13 cellular contexts compared by ENCODE assay signal in the genomic region with DNA sequence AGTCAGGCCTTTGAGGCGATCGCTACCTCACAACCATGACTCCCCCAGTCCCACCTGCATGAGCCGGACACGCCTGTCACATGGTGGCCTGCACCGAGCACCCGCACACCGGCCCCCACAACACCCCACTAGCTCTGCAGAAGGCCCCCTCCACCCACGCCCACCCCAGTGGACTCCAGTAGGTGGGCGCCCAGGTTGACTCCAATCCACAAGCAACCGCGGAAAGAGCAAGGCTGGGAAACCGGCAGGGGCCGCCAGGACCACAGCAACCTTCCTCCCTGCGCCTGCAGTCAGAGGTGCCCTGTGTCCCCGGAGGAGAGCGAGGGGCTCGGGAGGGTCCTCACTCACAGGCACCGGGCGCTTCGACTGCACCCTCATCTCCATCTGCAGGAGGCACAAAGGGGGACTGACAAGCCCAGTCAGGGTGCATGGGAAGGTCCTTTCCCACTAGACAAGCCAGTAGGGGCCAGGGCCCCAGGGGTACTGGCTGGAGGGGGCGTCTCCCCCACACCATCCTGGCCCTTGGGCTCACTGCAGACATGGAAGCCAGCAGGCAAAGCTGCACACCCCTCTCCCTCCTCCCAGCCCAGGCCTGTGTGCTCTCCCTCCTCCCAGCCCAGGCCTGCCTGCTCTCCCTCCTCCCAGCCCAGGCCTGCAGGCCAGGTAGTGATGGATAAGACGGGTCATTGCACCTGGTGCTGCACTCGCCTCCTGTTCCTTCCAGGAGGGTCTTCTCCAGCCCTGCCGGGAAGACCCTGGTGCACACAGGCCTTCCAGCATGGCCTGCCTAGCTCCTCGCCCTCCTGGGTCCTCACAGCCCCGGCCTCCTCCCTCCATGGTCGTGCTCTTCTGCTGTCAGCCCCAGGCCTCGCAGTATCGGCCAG.
DNase-seq lines count a peak whose midpoint lies in the region; ATAC-seq and TF ChIP-seq lines count a peak whose summit lies in the region.
"Had no signal": no experiment of that assay in that cellular context is flagged by ENCODE, and none has a peak within 500 bp of the region (broad histone marks: within the 10 kb centered on the region; RNA-seq: fewer than 3 reads in every experiment).

No MANE protein-coding gene starts in this region.

- H3K4me1 Mint-ChIP-seq in H9 (peaks cover 22 to 34% of the 10 kb centered on the region in 2 experiments), progenitor cell of endocrine pancreas (ENCODE audit: low read depth) (peaks cover 18% of the 10 kb centered on the region)
- H3K4me1 Mint-ChIP-seq: memory B cell had no signal

- H3K4me2 ChIP-seq in H9 (ENCODE audit: insufficient read depth, insufficient read length, low read length) (no peak overlapping the region), PC-3 (ENCODE audit: low read length) (peak overlapping the region; percentile 44; the same call in 1 of the 2 replicates)

- H3K4me3 Mint-ChIP-seq in H9 (no peak overlapping the region), progenitor cell of endocrine pancreas (ENCODE audit: low read depth) (no peak overlapping the region)
- H3K4me3 Mint-ChIP-seq: memory B cell had no signal

- ATAC-seq in PC-3 (no peak), foreskin keratinocyte (peak; percentile 17), GM18505 (IDR thresholded peaks at IDR 0.05; ENCODE audit: unreplicated experiment) (no peak), HG03439 (IDR thresholded peaks at IDR 0.05; ENCODE audit: unreplicated experiment) (no peak), sciatic nerve (no peak)
- ATAC-seq: naive thymus-derived CD4-positive, alpha-beta T cell had no signal

- H3K9me3 Mint-ChIP-seq in H9 (no peaks in the 10 kb centered on the region), progenitor cell of endocrine pancreas (ENCODE audit: low read depth) (no peaks in the 10 kb centered on the region)
- H3K9me3 Mint-ChIP-seq: memory B cell; naive thymus-derived CD4-positive, alpha-beta T cell had no signal

- H3K27me3 ChIP-seq in H9 (ENCODE audit: insufficient read depth, low read length) (no peaks in the 10 kb centered on the region), PC-3 (ENCODE audit: low read length) (no peaks in the 10 kb centered on the region), foreskin keratinocyte (peaks cover 34% of the 10 kb centered on the region)
- H3K27me3 ChIP-seq: esophagus muscularis mucosa had no signal

- DNase-seq in H9 (peak; percentile 63), PC-3 (no peak), foreskin keratinocyte (no peak), progenitor cell of endocrine pancreas (ENCODE audit: low spot score, unreplicated experiment) (no peak), sciatic nerve (ENCODE audit: low spot score) (no peak)
- DNase-seq: activated CD4-positive, alpha-beta T cell treated with anti-CD3 and anti-CD28 coated beads for 4 hours; IMR-90; MV-4-11; naive thymus-derived CD4-positive, alpha-beta T cell had no signal

- POLR2A ChIA-PET in PC-3 (lab: Charles Lee; ENCODE audit: unreplicated experiment) = no interaction called here

- no peak overlapping the region for H3T11ph ChIP-seq in H9 (ENCODE audit: low read length)

- no peak overlapping the region for H2BK15ac ChIP-seq in H9 (ENCODE audit: low read depth, low read length)

- no TSS peak for BruUV-seq in PC-3 (replicated peaks; lab: Mats Ljungman, UMichigan)

- no peak overlapping the region for H4K5ac ChIP-seq in H9 (ENCODE audit: insufficient read length, low read depth, low read length)

- no peaks in the 10 kb centered on the region for H3K79me1 ChIP-seq in H9 (ENCODE audit: insufficient read depth, low read depth, low read length, poor library complexity, severe bottlenecking)

- H3K27ac Mint-ChIP-seq in H9 (peak overlapping the region in 2 of 3 experiments; percentile 44 to 75; a peak in 3 of 7 replicates), progenitor cell of endocrine pancreas (peak overlapping the region; percentile 92)
- H3K27ac Mint-ChIP-seq: memory B cell; naive thymus-derived CD4-positive, alpha-beta T cell had no signal

- intact Hi-C loops in PC-3 (cut with micrococcal nuclease) = loop anchor here (2.0 kb wide), 1 partner anchor 139 kb away; no protein-coding TSS in a partner anchor
- intact Hi-C loops in sciatic nerve (cut with DNase I) = no loop called here

- H3K27me3 Mint-ChIP-seq in H9 (ENCODE audit: low read depth) (peaks cover 14% of the 10 kb centered on the region), progenitor cell of endocrine pancreas (peaks cover 9% of the 10 kb centered on the region)

- no peak overlapping the region for H2AK5ac ChIP-seq in H9 (ENCODE audit: insufficient read length, low read length)

- no peaks in the 10 kb centered on the region for H3F3A ChIP-seq in PC-3 (ENCODE audit: low read length, unreplicated experiment)

- H3K9ac ChIP-seq in H9 (ENCODE audit: extremely low read depth, insufficient read length, low read length) (no peak overlapping the region), PC-3 (ENCODE audit: low read length) (no peak overlapping the region)

- H3K36me3 Mint-ChIP-seq in H9 (ENCODE audit: insufficient read depth in 1 of 3, low read depth in 3 of 3) (no peaks in the 10 kb centered on the region; a peak in 1 of 7 replicates), progenitor cell of endocrine pancreas (ENCODE audit: insufficient read depth) (no peaks in the 10 kb centered on the region)
- H3K36me3 Mint-ChIP-seq: memory B cell; naive thymus-derived CD4-positive, alpha-beta T cell had no signal

- no peak overlapping the region for H3K56ac ChIP-seq in H9 (ENCODE audit: insufficient read length, low read depth, low read length)

- H3K18ac ChIP-seq in H9 (ENCODE audit: insufficient read length, low read depth, low read length) = peak overlapping the region; percentile 40

- H2AFZ ChIP-seq in H9 (ENCODE audit: low read length) (no peak overlapping the region), PC-3 (ENCODE audit: low read length) (no peak overlapping the region)

- no peak overlapping the region; the same call in none of the 2 replicates for H3K14ac ChIP-seq in H9 (ENCODE audit: insufficient read depth, low read length)

- no peak overlapping the region for H2BK120ac ChIP-seq in H9 (ENCODE audit: low read depth, low read length, poor library complexity, severe bottlenecking)

- H3K27ac ChIP-seq in H9 (ENCODE audit: insufficient read length, low read depth, low read length) (no peak overlapping the region), PC-3 (ENCODE audit: low read length) (no peak overlapping the region), foreskin keratinocyte (no peak overlapping the region)

- H3K79me2 ChIP-seq in H9 (ENCODE audit: insufficient read depth, low read length) (no peaks in the 10 kb centered on the region), PC-3 (ENCODE audit: low read length) (no peaks in the 10 kb centered on the region)

- H3K23ac ChIP-seq in H9 (ENCODE audit: insufficient read length, low read depth, low read length) = no peak overlapping the region

- H4K20me1 ChIP-seq in H9 (ENCODE audit: control insufficient read depth, insufficient read depth, insufficient read length) (no peaks in the 10 kb centered on the region), PC-3 (ENCODE audit: low read length) (no peaks in the 10 kb centered on the region)

- no peak overlapping the region for H3K4ac ChIP-seq in H9 (ENCODE audit: low read depth, low read length)

- no peak overlapping the region for H2BK12ac ChIP-seq in H9 (ENCODE audit: insufficient read length, low read depth, low read length)

- H4K91ac ChIP-seq in H9 (ENCODE audit: insufficient read length, low read depth, low read length) = no peak overlapping the region

- H3K9me3 ChIP-seq in H9 (ENCODE audit: control insufficient read depth, low read depth, low read length) = no peaks in the 10 kb centered on the region
- no peaks in the 10 kb centered on the region for H3K9me3 ChIP-seq in PC-3 (ENCODE audit: low read length)
- H3K9me3 ChIP-seq: esophagus muscularis mucosa had no signal

- TF ChIP-seq POLR2A in GM18505 (IDR thresholded peaks at IDR 0.05; ENCODE audit: borderline replicate concordance, extremely low read depth, insufficient read depth, insufficient read length) = no peak

- no peaks in the 10 kb centered on the region for H3K36me3 ChIP-seq in PC-3 (ENCODE audit: low read depth, low read length)
- H3K36me3 ChIP-seq: esophagus muscularis mucosa had no signal

- H4K8ac ChIP-seq in H9 (replicated peaks; ENCODE audit: insufficient read length, low read depth, low read length) = no peak overlapping the region

- H3K23me2 ChIP-seq in H9 (ENCODE audit: insufficient read length, low read depth, low read length, poor library complexity, severe bottlenecking) = no peaks in the 10 kb centered on the region

- CTCF ChIA-PET in PC-3 (lab: Charles Lee) = no interaction called here

- WGBS in H9 (ENCODE audit: extremely low coverage, insufficient read length, low lambda C conversion rate) = no CpG with 5 or more reads among the region's 29 CpGs

- no peak overlapping the region for H2BK5ac ChIP-seq in H9 (ENCODE audit: insufficient read length, low read length)

- no peak overlapping the region for H2BK20ac ChIP-seq in H9 (ENCODE audit: low read depth, low read length, poor library complexity, severe bottlenecking)

- no peaks in the 10 kb centered on the region for H3K9me2 ChIP-seq in PC-3 (replicated peaks; ENCODE audit: low read length)

- H3K4me3 ChIP-seq in PC-3 (ENCODE audit: low read length) = no peak overlapping the region

- H3K4me1 ChIP-seq in H9 (ENCODE audit: insufficient read depth, low read length) (no peaks in the 10 kb centered on the region; the same call in 1 of the 2 replicates), PC-3 (ENCODE audit: insufficient read depth, low read length) (peaks cover 4% of the 10 kb centered on the region; the same call in 1 of the 2 replicates), foreskin keratinocyte (no peaks in the 10 kb centered on the region)

- TF ChIP-seq CTCF in H9 (conservative IDR thresholded peaks at IDR 0.05) (peak; percentile 23; the same call in 1 of the 3 replicates), PC-3 (conservative IDR thresholded peaks at IDR 0.05; ENCODE audit: low read depth, low read length) (no peak), foreskin keratinocyte (conservative IDR thresholded peaks at IDR 0.05) (no peak), progenitor cell of endocrine pancreas (IDR thresholded peaks at IDR 0.05; ENCODE audit: unreplicated experiment) (no peak)
